Comparison of ENCODE assay signal across 38 cellular contexts in the genomic region with DNA sequence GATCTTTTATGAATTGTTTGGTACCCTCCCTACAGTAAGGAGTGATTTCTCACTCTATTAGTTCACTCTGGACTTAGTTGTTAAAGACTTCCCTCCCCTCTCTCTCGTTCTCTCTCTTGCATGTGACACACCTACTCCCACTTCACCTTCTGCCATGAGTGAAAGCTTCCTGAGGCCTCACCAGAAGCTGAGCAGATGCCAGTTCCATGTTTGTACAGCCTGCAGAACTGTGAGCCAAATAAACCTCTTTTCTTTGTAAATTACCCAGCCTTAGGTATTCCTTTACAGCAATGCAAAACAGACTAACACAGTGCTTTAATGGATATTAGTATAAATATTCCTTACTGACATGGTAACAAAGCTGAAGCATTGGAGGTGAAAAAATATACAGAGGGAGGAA.
"Had no signal": no experiment of that assay in that cellular context is flagged by ENCODE, and none has a peak within 500 bp of the region (broad histone marks: within the 10 kb centered on the region; RNA-seq: fewer than 3 reads in every experiment).

No MANE protein-coding gene starts in this region.

- H3K9me3 ChIP-seq: adrenal gland, ascending aorta, body of pancreas, breast epithelium had no signal

- DNase-seq: activated effector memory CD4-positive, alpha-beta T cell treated with anti-CD3 and anti-CD28 coated beads, Interleukin-2, amount 50 U/mL, for 16 hours; activated effector memory CD4-positive, alpha-beta T cell treated with Interleukin-2 at 50 U/mL for 16 hours; activated gamma-delta T cell treated with Interleukin-2 at 50 U/mL for 16 hours; activated naive CD4-positive, alpha-beta T cell; activated naive CD4-positive, alpha-beta T cell treated with anti-CD3 and anti-CD28 coated beads for 36 hours; activated naive CD4-positive, alpha-beta T cell treated with anti-CD3 and anti-CD28 coated beads, Interleukin-2, amount 10 ng/mL, durations not matched to agents 7 days and 5 days; activated naive CD4-positive, alpha-beta T cell treated with anti-CD3 and anti-CD28 coated beads, Interleukin-2, amount 50 U/mL, for 16 hours; activated naive CD4-positive, alpha-beta T cell treated with Interleukin-2 at 50 U/mL for 16 hours; activated naive CD8-positive, alpha-beta T cell treated with anti-CD3 and anti-CD28 coated beads for 36 hours; activated naive CD8-positive, alpha-beta T cell treated with anti-CD3 and anti-CD28 coated beads, Interleukin-2, amount 10 ng/mL, durations not matched to agents 7 days and 5 days; activated naive CD8-positive, alpha-beta T cell treated with anti-CD3 and anti-CD28 coated beads, Interleukin-2, amount 50 U/mL, for 24 hours; activated T-cell treated with anti-CD3 and anti-CD28 coated beads, Interleukin-2, amount 50 U/mL, for 1 hour; activated T-cell treated with anti-CD3 and anti-CD28 coated beads, Interleukin-2, amount 50 U/mL, for 24 hours; activated T-cell treated with anti-CD3 and anti-CD28 coated beads, Interleukin-2, amount 50 U/mL, for 4 hours; activated T-cell treated with anti-CD3 and anti-CD28 coated beads, Interleukin-2, amount 50 U/mL, for 48 hours; activated T-cell treated with anti-CD3 and anti-CD28 coated beads, Interleukin-2, amount 50 U/mL, for 72 hours; adrenal gland; amniotic stem cell; amygdala; anterior cingulate cortex; aorta; body of pancreas; caudate nucleus; central memory CD4-positive, alpha-beta T cell; cerebellar nuclear complex had no signal

- H3K4me3 Mint-ChIP-seq: activated naive CD4-positive, alpha-beta T cell treated with anti-CD3 and anti-CD28 coated beads for 36 hours; activated naive CD4-positive, alpha-beta T cell treated with anti-CD3 and anti-CD28 coated beads, Interleukin-2, amount 10 ng/mL, durations not matched to agents 7 days and 5 days; activated naive CD4-positive, alpha-beta T cell treated with anti-CD3 and anti-CD28 coated beads, Interleukin-2, amount 50 U/mL, for 24 hours; activated naive CD8-positive, alpha-beta T cell; activated naive CD8-positive, alpha-beta T cell treated with anti-CD3 and anti-CD28 coated beads for 36 hours; activated naive CD8-positive, alpha-beta T cell treated with anti-CD3 and anti-CD28 coated beads, Interleukin-2, amount 10 ng/mL, durations not matched to agents 7 days and 5 days; activated naive CD8-positive, alpha-beta T cell treated with anti-CD3 and anti-CD28 coated beads, Interleukin-2, amount 50 U/mL, for 24 hours; activated T-cell treated with anti-CD3 and anti-CD28 coated beads, Interleukin-2, amount 50 U/mL, for 24 hours; activated T-cell treated with anti-CD3 and anti-CD28 coated beads, Interleukin-2, amount 50 U/mL, for 4 hours; activated T-cell treated with anti-CD3 and anti-CD28 coated beads, Interleukin-2, amount 50 U/mL, for 72 hours; activated T-helper 1 cell treated with anti-CD3 and anti-CD28 coated beads, Interleukin-12 subunit alpha, Interleukin-12 subunit beta, Interleukin-2, Interleukin-4 antibody, amounts not matched to agents 30 ng/mL and 10 ng/mL and 1 ng/mL, durations not matched to agents 14 hours and 24 hours and 36 hours; activated T-helper 17 cell treated with anti-CD3 and anti-CD28 coated beads, Interleukin-2, amount 50 U/mL, for 72 hours; brain; central memory CD8-positive, alpha-beta T cell had no signal

- H3K36me3 Mint-ChIP-seq: brain had no signal

- FAIRE-seq: astrocyte, bronchial epithelial cell had no signal

- H3K27ac ChIP-seq: adrenal gland, ascending aorta, body of pancreas, breast epithelium, cardiac muscle cell had no signal

- H3K4me1 Mint-ChIP-seq: activated naive CD4-positive, alpha-beta T cell treated with anti-CD3 and anti-CD28 coated beads, Interleukin-2, amount 10 ng/mL, durations not matched to agents 7 days and 5 days; activated naive CD4-positive, alpha-beta T cell treated with anti-CD3 and anti-CD28 coated beads, Interleukin-2, amount 50 U/mL, for 24 hours; activated naive CD8-positive, alpha-beta T cell treated with anti-CD3 and anti-CD28 coated beads for 36 hours; activated naive CD8-positive, alpha-beta T cell treated with anti-CD3 and anti-CD28 coated beads, Interleukin-2, amount 10 ng/mL, durations not matched to agents 7 days and 5 days; activated naive CD8-positive, alpha-beta T cell treated with anti-CD3 and anti-CD28 coated beads, Interleukin-2, amount 50 U/mL, for 24 hours; activated T-helper 17 cell treated with anti-CD3 and anti-CD28 coated beads, Interleukin-2, amount 50 U/mL, for 72 hours; central memory CD8-positive, alpha-beta T cell had no signal

- H3K27ac Mint-ChIP-seq: activated naive CD4-positive, alpha-beta T cell treated with anti-CD3 and anti-CD28 coated beads for 36 hours; activated naive CD4-positive, alpha-beta T cell treated with anti-CD3 and anti-CD28 coated beads, Interleukin-2, amount 10 ng/mL, durations not matched to agents 7 days and 5 days; activated naive CD4-positive, alpha-beta T cell treated with anti-CD3 and anti-CD28 coated beads, Interleukin-2, amount 50 U/mL, for 24 hours; activated naive CD8-positive, alpha-beta T cell; activated naive CD8-positive, alpha-beta T cell treated with anti-CD3 and anti-CD28 coated beads for 36 hours; activated naive CD8-positive, alpha-beta T cell treated with anti-CD3 and anti-CD28 coated beads, Interleukin-2, amount 10 ng/mL, durations not matched to agents 7 days and 5 days; activated naive CD8-positive, alpha-beta T cell treated with anti-CD3 and anti-CD28 coated beads, Interleukin-2, amount 50 U/mL, for 24 hours; activated T-cell treated with anti-CD3 and anti-CD28 coated beads, Interleukin-2, amount 50 U/mL, for 24 hours; activated T-cell treated with anti-CD3 and anti-CD28 coated beads, Interleukin-2, amount 50 U/mL, for 72 hours; activated T-helper 1 cell treated with anti-CD3 and anti-CD28 coated beads, Interleukin-12 subunit alpha, Interleukin-12 subunit beta, Interleukin-2, Interleukin-4 antibody, amounts not matched to agents 30 ng/mL and 10 ng/mL and 1 ng/mL, durations not matched to agents 14 hours and 24 hours and 36 hours; activated T-helper 17 cell treated with anti-CD3 and anti-CD28 coated beads, Interleukin-2, amount 50 U/mL, for 72 hours; activated T-helper 2 cell treated with anti-CD3 and anti-CD28 coated beads, Interferon-gamma antibody, Interleukin-2, Interleukin-4, amounts not matched to agents 10 μg/mL and 5 μg/mL and 100 μg/mL, durations not matched to agents 14 hours and 24 hours and 36 hours; brain had no signal

- ATAC-seq: activated naive CD4-positive, alpha-beta T cell treated with anti-CD3 and anti-CD28 coated beads, Interleukin-2, amount 50 U/mL, for 72 hours; activated naive CD8-positive, alpha-beta T cell treated with anti-CD3 and anti-CD28 coated beads, Interleukin-2, amount 50 U/mL, for 24 hours; activated T-cell treated with anti-CD3 and anti-CD28 coated beads, Interleukin-2, amount 50 U/mL, for 4 hours; activated T-cell treated with anti-CD3 and anti-CD28 coated beads, Interleukin-2, amount 50 U/mL, for 72 hours; activated T-helper 17 cell treated with anti-CD3 and anti-CD28 coated beads, Interleukin-2, amount 50 U/mL, for 72 hours; body of pancreas had no signal

- H3K36me3 ChIP-seq: breast epithelium, cardiac muscle cell had no signal

- H3K27me3 ChIP-seq: adrenal gland, ascending aorta, body of pancreas, breast epithelium had no signal

- H3K4me1 ChIP-seq: ascending aorta, body of pancreas, breast epithelium had no signal

- H3K4me3 ChIP-seq: adrenal gland, ascending aorta, body of pancreas, breast epithelium, cardiac muscle cell had no signal

- H3K27me3 Mint-ChIP-seq: activated naive CD4-positive, alpha-beta T cell treated with anti-CD3 and anti-CD28 coated beads, Interleukin-2, amount 10 ng/mL, durations not matched to agents 7 days and 5 days; activated naive CD4-positive, alpha-beta T cell treated with anti-CD3 and anti-CD28 coated beads, Interleukin-2, amount 50 U/mL, for 24 hours; activated naive CD8-positive, alpha-beta T cell; activated naive CD8-positive, alpha-beta T cell treated with anti-CD3 and anti-CD28 coated beads for 36 hours; activated naive CD8-positive, alpha-beta T cell treated with anti-CD3 and anti-CD28 coated beads, Interleukin-2, amount 10 ng/mL, durations not matched to agents 7 days and 5 days; activated naive CD8-positive, alpha-beta T cell treated with anti-CD3 and anti-CD28 coated beads, Interleukin-2, amount 50 U/mL, for 24 hours; activated T-cell treated with anti-CD3 and anti-CD28 coated beads, Interleukin-2, amount 50 U/mL, for 24 hours; activated T-helper 17 cell treated with anti-CD3 and anti-CD28 coated beads, Interleukin-2, amount 50 U/mL, for 72 hours; brain; central memory CD8-positive, alpha-beta T cell had no signal

- H3K9me3 Mint-ChIP-seq: activated naive CD4-positive, alpha-beta T cell treated with anti-CD3 and anti-CD28 coated beads, Interleukin-2, amount 50 U/mL, for 24 hours; activated naive CD8-positive, alpha-beta T cell treated with anti-CD3 and anti-CD28 coated beads for 36 hours; activated naive CD8-positive, alpha-beta T cell treated with anti-CD3 and anti-CD28 coated beads, Interleukin-2, amount 50 U/mL, for 24 hours; activated T-cell treated with anti-CD3 and anti-CD28 coated beads, Interleukin-2, amount 50 U/mL, for 72 hours; activated T-helper 1 cell treated with anti-CD3 and anti-CD28 coated beads, Interleukin-12 subunit alpha, Interleukin-12 subunit beta, Interleukin-2, Interleukin-4 antibody, amounts not matched to agents 30 ng/mL and 10 ng/mL and 1 ng/mL, durations not matched to agents 14 hours and 24 hours and 36 hours; activated T-helper 2 cell treated with anti-CD3 and anti-CD28 coated beads, Interferon-gamma antibody, Interleukin-2, Interleukin-4, amounts not matched to agents 10 μg/mL and 5 μg/mL and 100 μg/mL, durations not matched to agents 14 hours and 24 hours and 36 hours; central memory CD8-positive, alpha-beta T cell had no signal
